In the genomic region with DNA sequence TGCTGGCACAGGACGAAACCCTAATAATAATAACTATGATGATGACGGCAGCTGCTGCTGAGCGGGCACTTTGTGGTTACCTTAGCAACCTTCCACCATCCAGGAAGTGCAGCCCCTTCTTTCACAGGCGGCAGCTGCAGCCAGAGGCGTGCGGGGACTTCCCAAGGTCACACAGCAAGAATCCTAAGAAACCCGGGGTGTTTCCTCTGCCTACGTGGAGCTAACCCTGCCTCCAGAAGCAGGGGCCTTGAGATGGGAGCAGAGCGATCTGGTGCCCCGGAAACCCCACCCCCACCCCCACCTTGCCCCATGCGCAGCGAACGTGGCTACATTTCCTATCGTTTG, we compare ENCODE assay signal across 8 cellular contexts. TPM values are rescaled to one million over a fixed set of nuclear protein-coding genes. Genes with fewer than 3 reads are reported as not detected.
DNase-seq lines count a peak whose midpoint lies in the region; ATAC-seq, FAIRE-seq and TF ChIP-seq lines count a peak whose summit lies in the region.

No MANE protein-coding gene starts in this region.

- no peaks in the 10 kb centered on the region for H4K20me1 ChIP-seq in neural progenitor cell (ENCODE audit: low read depth)

- FAIRE-seq in HTR-8/SVneo (lab: Jason Lieb, UNC): no peak

- H3K27ac ChIP-seq in neural progenitor cell (no peak overlapping the region), tibial artery (peak overlapping the region; percentile 76 to 80)

- H3K79me2 ChIP-seq in neural progenitor cell (ENCODE audit: low read depth): no peaks in the 10 kb centered on the region

- no peak overlapping the region for H3K9ac ChIP-seq in neural progenitor cell

- peaks cover 13% of the 10 kb centered on the region for H3K4me1 Mint-ChIP-seq in neural progenitor cell

- H3K36me3 ChIP-seq in neural progenitor cell (no peaks in the 10 kb centered on the region), tibial artery (no peaks in the 10 kb centered on the region)

- peaks cover 35% of the 10 kb centered on the region for H3K27me3 ChIP-seq in neural progenitor cell
- H3K27me3 ChIP-seq in tibial artery: no peaks in the 10 kb centered on the region

- H3K9me3 ChIP-seq in neural progenitor cell (ENCODE audit: low read depth) (no peaks in the 10 kb centered on the region), tibial artery (no peaks in the 10 kb centered on the region)

- peak overlapping the region; percentile 83 for H3K27ac Mint-ChIP-seq in neural progenitor cell

- intact Hi-C loops in tibial artery (cut with DNase I; ENCODE audit: low total_unique reads): loop anchor here (5.0 kb wide), 1 partner anchor 859 kb away; no protein-coding TSS in a partner anchor

- ATAC-seq in GM18909 (IDR thresholded peaks at IDR 0.05; ENCODE audit: poor library complexity, unreplicated experiment) (peak; percentile 34), HG03064 (IDR thresholded peaks at IDR 0.05; ENCODE audit: low read depth, unreplicated experiment) (peak; percentile 35), esophagus mucosa (peak; percentile 1)

- peaks cover 17% of the 10 kb centered on the region for H3K27me3 Mint-ChIP-seq in neural progenitor cell (ENCODE audit: insufficient read depth, low read depth)

- H3K9me3 Mint-ChIP-seq in neural progenitor cell: no peaks in the 10 kb centered on the region

- DNase-seq in NCI-H345 (lab: John Stamatoyannopoulos, UW) (peak; percentile 69), neural progenitor cell (ENCODE audit: low spot score) (peak; percentile 41), tibial artery (peak in 1 of 2 donors; percentile 32), HTR-8/SVneo (ENCODE audit: insufficient read length, low spot score) (no peak)
- DNase-seq in activated CD8-positive, alpha-beta memory T cell treated with anti-CD3 and anti-CD28 coated beads, Interleukin-2, amount 50 U/mL, for 4 hours: peak; percentile 51

- TF ChIP-seq CTCF in neural progenitor cell (IDR thresholded peaks at IDR 0.05) (no peak), tibial artery (IDR thresholded peaks at IDR 0.05) (no peak)

- peak overlapping the region; percentile 49 for H3K4me3 ChIP-seq in neural progenitor cell
- H3K4me3 ChIP-seq in tibial artery: peak overlapping the region; percentile 50 to 60

- peaks cover 17% of the 10 kb centered on the region for H3F3A ChIP-seq in neural progenitor cell (ENCODE audit: low read depth)

- no peaks in the 10 kb centered on the region for H3K36me3 Mint-ChIP-seq in neural progenitor cell

- peak overlapping the region; percentile 82 for H3K4me3 Mint-ChIP-seq in neural progenitor cell

- H2AFZ ChIP-seq in neural progenitor cell (replicated peaks): peak overlapping the region; percentile 89

- H3K4me2 ChIP-seq in neural progenitor cell: peak overlapping the region; percentile 81

- H3K4me1 ChIP-seq in neural progenitor cell (peaks cover 4% of the 10 kb centered on the region), tibial artery (peaks cover 0 to 30% (median 19%) of the 10 kb centered on the region in 4 donors)

RNA-seq across cellular contexts. Expression of a gene that starts 22.4 kb away (rescaled TPM):
- total RNA-seq in esophagus mucosa (725 TPM), neural progenitor cell (ENCODE audit: low replicate concordance) (60.7 and 91.4 TPM in 2 replicates)

RNA-seq across cellular contexts. Expression of a gene that starts 41.9 kb away (rescaled TPM):
- total RNA-seq in esophagus mucosa (380 TPM), neural progenitor cell (ENCODE audit: low replicate concordance) (not detected in 2 replicates)

RNA-seq across cellular contexts. Expression of a gene that starts 45.8 kb away (rescaled TPM):
- total RNA-seq in esophagus mucosa (not detected), neural progenitor cell (ENCODE audit: low replicate concordance) (not detected in 2 replicates)

RNA-seq across cellular contexts. Expression of a gene that starts 53.7 kb away (rescaled TPM):
- 2,310 TPM for total RNA-seq in esophagus mucosa
- total RNA-seq in neural progenitor cell (ENCODE audit: low replicate concordance): not detected in 2 replicates

Comparison
In these comparisons a context has a peak if more than half of its experiments do, and no peak if none do; other contexts are left out.
1. RNA of a gene that starts 41.9 kb away (total RNA-seq): 380 TPM in esophagus mucosa (single experiment); not detected in neural progenitor cell; every median in the first group is over 100 times any median in the second.
2. Peak in every context shown above with its lines, with median percentiles within 50 percentile points of each other: ATAC-seq.